ENCODE assay signal across 22 cellular contexts in genomic region chr2:64692401-64692800, GRCh38. TPM values are rescaled to one million over a fixed set of nuclear protein-coding genes. Genes with fewer than 3 reads are reported as not detected.
DNase-seq lines count a peak whose midpoint lies in the region; FAIRE-seq and TF ChIP-seq lines count a peak whose summit lies in the region.
"Had no signal": no experiment of that assay in that cellular context is flagged by ENCODE, and none has a peak within 500 bp of the region (broad histone marks: within the 10 kb centered on the region; RNA-seq: fewer than 3 reads in every experiment).

No MANE protein-coding gene starts in this region.

- H3K4me1 ChIP-seq in osteoblast (ENCODE audit: insufficient read depth, low read length), result peaks cover 22% of the 10 kb centered on the region
- H3K4me1 ChIP-seq: breast epithelium, prostate gland, uterus had no signal

- peaks cover 3% of the 10 kb centered on the region for H3K9me3 ChIP-seq in osteoblast (ENCODE audit: low read depth, low read length)
- H3K9me3 ChIP-seq: breast epithelium, prostate gland, uterus had no signal

- no peaks in the 10 kb centered on the region for H3K27me3 ChIP-seq in osteoblast (ENCODE audit: insufficient read depth, low read length)
- H3K27me3 ChIP-seq: breast epithelium, uterus had no signal

- TF ChIP-seq CTCF in choroid plexus epithelial cell (conservative IDR thresholded peaks at IDR 0.05; ENCODE audit: low read depth, low read length) (no peak), osteoblast (IDR thresholded peaks at IDR 0.05; ENCODE audit: extremely low read depth, low read depth, low read length) (no peak)

- no peaks in the 10 kb centered on the region for H3K36me3 ChIP-seq in osteoblast (ENCODE audit: insufficient read depth, low read length)
- H3K36me3 ChIP-seq: breast epithelium, prostate gland, uterus had no signal

- H3K79me2 ChIP-seq in osteoblast (ENCODE audit: insufficient read depth, low read length), result peaks cover 58% of the 10 kb centered on the region

- FAIRE-seq in RCC 7860 (lab: Jason Lieb, UNC), result peak; percentile 80
- FAIRE-seq: colon had no signal

- DNase-seq in HCEC 1CT (peak; percentile 59), RCC 7860 (ENCODE audit: low spot score) (peak; percentile 77), choroid plexus epithelial cell (ENCODE audit: low read depth) (peak; percentile 71), osteoblast (ENCODE audit: insufficient read length, low spot score, missing footprints) (no peak), DMS79 treated with DMSO at 0.1 percent for 48 hours (lab: John Stamatoyannopoulos, UW) (no peak), NCI-H1417 treated with DMSO at 0.1 percent for 48 hours (lab: John Stamatoyannopoulos, UW) (no peak)
- no peak for DNase-seq in activated CD4-positive, CD25-positive, alpha-beta regulatory T cell treated with anti-CD3 and anti-CD28 coated beads, Interleukin-2, amount 50 U/mL, for 72 hours
- DNase-seq: activated CD4-positive, alpha-beta T cell treated with anti-CD3 and anti-CD28 coated beads for 1 hour; activated CD8-positive, alpha-beta memory T cell treated with anti-CD3 and anti-CD28 coated beads for 24 hours; activated gamma-delta T cell; activated T-cell treated with anti-CD3 and anti-CD28 coated beads, Interleukin-2, amount 50 U/mL, for 1 hour; effector memory CD4-positive, alpha-beta T cell; foreskin melanocyte; NCI-H1092 treated with DMSO at 0.1 percent for 48 hours; NCI-H1930; NCI-H526; RPMI8226; stimulated activated CD4-positive, alpha-beta T cell treated with anti-CD3 and anti-CD28 coated beads, Interleukin-4, amount 100 ng/mL, for 4 hours; uterus had no signal

- H2AFZ ChIP-seq in osteoblast (ENCODE audit: low read length), result no peak overlapping the region

- H3K27ac ChIP-seq in osteoblast (ENCODE audit: low read depth, low read length), result peak overlapping the region; percentile 75
- H3K27ac ChIP-seq: breast epithelium, prostate gland, uterus had no signal

- no peaks in the 10 kb centered on the region for H4K20me1 ChIP-seq in osteoblast (ENCODE audit: insufficient read depth, low read length)

- H3K4me3 ChIP-seq in choroid plexus epithelial cell (ENCODE audit: low read depth, low read length) (no peak overlapping the region), osteoblast (ENCODE audit: insufficient read depth, low read length) (no peak overlapping the region)
- H3K4me3 ChIP-seq: breast epithelium, prostate gland, uterus had no signal

- no peak overlapping the region for H3K4me2 ChIP-seq in osteoblast (ENCODE audit: insufficient read depth, low read length)

RNA-seq across cellular contexts. Expression of gene SERTAD2, which starts 38.7 kb away (rescaled TPM):
- 24.6 and 26.5 TPM in 2 replicates for total RNA-seq in osteoblast

Comparison
In these comparisons a context has a peak if more than half of its experiments do, and no peak if none do; other contexts are left out.
1. DNase-seq: peak in HCEC 1CT (single experiment), RCC 7860 (single experiment) and choroid plexus epithelial cell (single experiment); none in osteoblast (single experiment), activated CD4-positive, CD25-positive, alpha-beta regulatory T cell treated with anti-CD3 and anti-CD28 coated beads, Interleukin-2, amount 50 U/mL, for 72 hours (single experiment), DMS79 treated with DMSO at 0.1 percent for 48 hours (single experiment) and NCI-H1417 treated with DMSO at 0.1 percent for 48 hours (single experiment).